ENCODE assay signal across 8 cellular contexts in genomic region chr2:215664847-215665525, GRCh38.
DNase-seq lines count a peak whose midpoint lies in the region; ATAC-seq, FAIRE-seq and TF ChIP-seq lines count a peak whose summit lies in the region.

No MANE protein-coding gene starts in this region.

- intact Hi-C loops in uterus (cut with DNase I; ENCODE audit: low total_unique reads) = no loop called here

- TF ChIP-seq CTCF in kidney epithelial cell (IDR thresholded peaks at IDR 0.05; ENCODE audit: insufficient read depth, low read length, poor library complexity, severe bottlenecking) = no peak
- no peak for TF ChIP-seq CTCF in uterus (IDR thresholded peaks at IDR 0.05)

- no peaks in the 10 kb centered on the region for H3K9me3 ChIP-seq in uterus

- H3K4me1 ChIP-seq in uterus = no peaks in the 10 kb centered on the region

- DNase-seq in SKM-1 (lab: John Stamatoyannopoulos, UW; ENCODE audit: unreplicated experiment) (peak; percentile 64), kidney epithelial cell (ENCODE audit: low read depth) (peak; percentile 96), NCI-H1417 treated with DMSO at 0.1 percent for 48 hours (lab: John Stamatoyannopoulos, UW) (no peak), GM12892 (ENCODE audit: insufficient read length) (no peak), uterus (no peak)

- no peaks in the 10 kb centered on the region for H3K27me3 ChIP-seq in kidney epithelial cell (ENCODE audit: control insufficient read depth, insufficient read depth, low read length)
- H3K27me3 ChIP-seq in uterus = no peaks in the 10 kb centered on the region

- no peak for FAIRE-seq in GM12892 (lab: Jason Lieb, UNC)

- ATAC-seq in GM18519 (IDR thresholded peaks at IDR 0.05; ENCODE audit: low FRiP score, unreplicated experiment) = peak; percentile 70
- peak; percentile 84 for ATAC-seq in HG02981 (IDR thresholded peaks at IDR 0.05; ENCODE audit: unreplicated experiment)
- ATAC-seq in HG02970 (IDR thresholded peaks at IDR 0.05; ENCODE audit: low FRiP score, unreplicated experiment) = no peak

- H3K36me3 ChIP-seq in kidney epithelial cell (ENCODE audit: control insufficient read depth, insufficient read depth, low read length) = no peaks in the 10 kb centered on the region
- no peaks in the 10 kb centered on the region for H3K36me3 ChIP-seq in uterus

- H3K4me3 ChIP-seq in kidney epithelial cell (ENCODE audit: low read depth, low read length) (no peak overlapping the region), uterus (no peak overlapping the region)

- no peak overlapping the region for H3K27ac ChIP-seq in uterus

- TF ChIP-seq POLR2A in GM12892 (IDR thresholded peaks at IDR 0.05; ENCODE audit: low read depth, low read length) = no peak
- TF ChIP-seq POLR2A in uterus (IDR thresholded peaks at IDR 0.05) = no peak

Comparison
In these comparisons a context has a peak if more than half of its experiments do, and no peak if none do; other contexts are left out.
1. DNase-seq: peak in SKM-1 (single experiment) and kidney epithelial cell (single experiment); none in NCI-H1417 treated with DMSO at 0.1 percent for 48 hours (single experiment), GM12892 (single experiment) and uterus (0 of 2).